In the genomic region with DNA sequence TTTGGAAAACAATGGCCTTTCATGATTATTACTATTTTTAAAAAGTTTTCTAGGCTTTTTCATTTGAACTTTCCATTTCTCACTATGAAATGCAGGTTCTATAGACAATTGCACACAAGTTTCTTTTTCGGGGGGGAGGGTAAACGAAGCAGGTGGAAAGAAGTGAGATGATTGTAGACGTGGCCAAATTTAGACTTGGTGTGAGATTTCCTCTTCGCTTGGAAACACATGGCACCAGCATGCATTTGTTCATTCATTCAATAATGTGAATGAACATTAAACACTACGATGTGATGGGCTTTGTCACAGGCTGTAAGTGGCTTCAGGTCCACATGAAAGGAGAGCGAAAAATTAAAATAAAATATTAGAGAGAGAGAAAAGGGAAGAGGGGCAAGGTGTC, we compare ENCODE assay signal across 8 cellular contexts. TPM values are rescaled to one million over a fixed set of nuclear protein-coding genes. Genes with fewer than 3 reads are reported as not detected.
DNase-seq lines count a peak whose midpoint lies in the region; ATAC-seq and TF ChIP-seq lines count a peak whose summit lies in the region.

No MANE protein-coding gene starts in this region.

- no peaks in the 10 kb centered on the region for H3K27me3 ChIP-seq in RWPE2 (ENCODE audit: insufficient read depth, poor library complexity, severe bottlenecking)
- no peaks in the 10 kb centered on the region for H3K27me3 ChIP-seq in iPS-15b (ENCODE audit: control insufficient read depth, insufficient read depth, low read length)
- no peaks in the 10 kb centered on the region for H3K27me3 ChIP-seq in testis

- H3K27ac ChIP-seq in RWPE2 (ENCODE audit: poor library complexity, severe bottlenecking) (peak overlapping the region; percentile 30), testis (peak overlapping the region; percentile 92 to 96)

- H3K4me3 ChIP-seq in RWPE2 (ENCODE audit: severe bottlenecking) (no peak overlapping the region), iPS-15b (ENCODE audit: low read depth, low read length) (peak overlapping the region; percentile 57), testis (peak overlapping the region; percentile 81 to 84)

- DNase-seq in RWPE2 (ENCODE audit: low spot score) (no peak), testis (no peak), SHP77 treated with DMSO at 0.1 percent for 48 hours (lab: John Stamatoyannopoulos, UW) (no peak), NCI-H526 treated with DMSO at 0.1 percent for 48 hours (lab: John Stamatoyannopoulos, UW) (no peak)
- no peak for DNase-seq in stimulated activated naive CD4-positive, alpha-beta T cell treated with Interleukin-2 at 50 U/mL for 16 hours (lab: John Stamatoyannopoulos, UW)

- no peak for TF ChIP-seq CTCF in RWPE2 (IDR thresholded peaks at IDR 0.05; ENCODE audit: poor library complexity, severe bottlenecking)
- no peak for TF ChIP-seq CTCF in testis (IDR thresholded peaks at IDR 0.05)

- H3K9me3 ChIP-seq in RWPE2 (ENCODE audit: severe bottlenecking) (no peaks in the 10 kb centered on the region), iPS-15b (ENCODE audit: control insufficient read depth, insufficient read depth, low read length) (no peaks in the 10 kb centered on the region), testis (no peaks in the 10 kb centered on the region)

- peak overlapping the region; percentile 87 for H3K9ac ChIP-seq in iPS-15b (ENCODE audit: low read depth, low read length)

- peaks cover 7% of the 10 kb centered on the region for H3K4me1 ChIP-seq in RWPE2 (ENCODE audit: insufficient read depth, poor library complexity, severe bottlenecking)
- H3K4me1 ChIP-seq in iPS-15b (ENCODE audit: control insufficient read depth, insufficient read depth, low read length), result peaks cover 26% of the 10 kb centered on the region
- H3K4me1 ChIP-seq in testis, result peaks cover 10% of the 10 kb centered on the region

- no peak for TF ChIP-seq POLR2A in testis (IDR thresholded peaks at IDR 0.05)

- peak; percentile 2 for ATAC-seq in GM18499 (IDR thresholded peaks at IDR 0.05; ENCODE audit: insufficient read depth, unreplicated experiment)
- ATAC-seq in GM21825 (IDR thresholded peaks at IDR 0.05; ENCODE audit: unreplicated experiment), result peak; percentile 23
- ATAC-seq in RWPE2 (ENCODE audit: low read depth), result no peak

- intact Hi-C loops in testis (cut with DNase I; ENCODE audit: low total_unique reads), result no loop called here

- 22 to 35% methylated on average over 6 of the region's 6 CpGs for WGBS in testis, 2 donors

- H3K36me3 ChIP-seq in RWPE2 (ENCODE audit: low read depth) (no peaks in the 10 kb centered on the region), iPS-15b (ENCODE audit: control insufficient read depth, insufficient read depth, low read length) (no peaks in the 10 kb centered on the region), testis (ENCODE audit: low read depth, missing control alignments) (no peaks in the 10 kb centered on the region)

RNA-seq across cellular contexts. Expression of gene GAP43, which starts 35.9 kb away (rescaled TPM):
- under 1 TPM; 0.62 to 0.63 TPM for total RNA-seq in testis
- 0.62 TPM for polyA plus RNA-seq in testis (ENCODE audit: insufficient read depth, low read depth, low replicate concordance)
